Comparison of ENCODE assay signal across 1 cellular context in genomic region chr6:134470090-134470975, GRCh38.
TF ChIP-seq lines count a peak whose summit lies in the region.

No MANE protein-coding gene starts in this region.

TF ChIP-seq in GM23338, 12 proteins besides CTCF, POLR2A, EP300 and RAD21 (continued from another document):
- no peak for TF ChIP-seq ZNF462 (CRISPR knock-in tag; IDR thresholded peaks at IDR 0.05)
- TF ChIP-seq EZH2phosphoT487 (IDR thresholded peaks at IDR 0.05; ENCODE audit: unreplicated experiment) = no peak
- TF ChIP-seq NANOG (IDR thresholded peaks at IDR 0.05; ENCODE audit: borderline replicate concordance) = no peak
- no peak for TF ChIP-seq REST (IDR thresholded peaks at IDR 0.05; ENCODE audit: unreplicated experiment)
- TF ChIP-seq ETS1 (IDR thresholded peaks at IDR 0.05) = no peak
- no peak for TF ChIP-seq STAT1 (IDR thresholded peaks at IDR 0.05; ENCODE audit: unreplicated experiment)
- no peak for TF ChIP-seq JUNB (IDR thresholded peaks at IDR 0.05; ENCODE audit: unreplicated experiment)
TF ChIP-seq in GM23338: peak in this region for 0.
